In genomic region chr17:43529977-43530302, GRCh38 we compare ENCODE assay signal across 9 cellular contexts. TPM values are rescaled to one million over a fixed set of nuclear protein-coding genes. Genes with fewer than 3 reads are reported as not detected.
DNase-seq lines count a peak whose midpoint lies in the region; ATAC-seq and TF ChIP-seq lines count a peak whose summit lies in the region.
"Had no signal": no experiment of that assay in that cellular context is flagged by ENCODE, and none has a peak within 500 bp of the region (broad histone marks: within the 10 kb centered on the region; RNA-seq: fewer than 3 reads in every experiment).

No MANE protein-coding gene starts in this region.

- H3K4me1 ChIP-seq in BE2C: peaks cover 11% of the 10 kb centered on the region
- H3K4me1 ChIP-seq in ovary (ENCODE audit: insufficient read depth): peaks cover 8% of the 10 kb centered on the region
- H3K4me1 ChIP-seq in Peyer's patch: peaks cover 0 to 21% (median 0%) of the 10 kb centered on the region in 4 donors

- 33 to 42% (median 39%) methylated on average over 6 of the region's 6 CpGs for WGBS in ovary, 3 donors

- no peak for TF ChIP-seq POLR2A in ovary (IDR thresholded peaks at IDR 0.05)
- no peak for TF ChIP-seq POLR2A in Peyer's patch (IDR thresholded peaks at IDR 0.05)

- TF ChIP-seq EP300 in ovary (IDR thresholded peaks at IDR 0.05): no peak

- H3K9me3 ChIP-seq in BE2C (no peaks in the 10 kb centered on the region), ovary (no peaks in the 10 kb centered on the region), Peyer's patch (no peaks in the 10 kb centered on the region)

- H3K27me3 ChIP-seq in BE2C: no peaks in the 10 kb centered on the region
- no peaks in the 10 kb centered on the region for H3K27me3 ChIP-seq in ovary
- no peaks in the 10 kb centered on the region for H3K27me3 ChIP-seq in Peyer's patch

- TF ChIP-seq CTCF in BE2C (IDR thresholded peaks at IDR 0.05; ENCODE audit: low read depth, low read length) (no peak), fibroblast of villous mesenchyme (IDR thresholded peaks at IDR 0.05; ENCODE audit: insufficient read depth, low read depth, low read length) (no peak), ovary (IDR thresholded peaks at IDR 0.05) (no peak), Peyer's patch (IDR thresholded peaks at IDR 0.05) (no peak)

- DNase-seq in BE2C: no peak
- DNase-seq in fibroblast of villous mesenchyme (ENCODE audit: low read depth): no peak
- DNase-seq in ovary: peak in 4 of 5 donors; percentile 18 to 46 (median 40)
- DNase-seq in NCI-H82 treated with DMSO at 0.1 percent for 48 hours (lab: John Stamatoyannopoulos, UW; ENCODE audit: unreplicated experiment): no peak
- no peak for DNase-seq in Peyer's patch

- H3K27ac ChIP-seq in ovary: no peak overlapping the region
- H3K27ac ChIP-seq in Peyer's patch: peak overlapping the region in 1 of 4 donors; percentile 32

- intact Hi-C loops in ovary (cut with DNase I): loop anchor here in 1 of 4 donors (2.0 kb wide), 1 partner anchor 13 kb away; no protein-coding TSS in a partner anchor

- H3K4me3 ChIP-seq in BE2C (ENCODE audit: low read depth, low read length) (peak overlapping the region; percentile 6; the same call in 1 of the 2 replicates), fibroblast of villous mesenchyme (ENCODE audit: low read depth, low read length) (peak overlapping the region; percentile 45), ovary (no peak overlapping the region), Peyer's patch (no peak overlapping the region)

- ATAC-seq in SK-N-SH treated with all-trans-retinoic acid at 6 μM for 48 hours (peak; percentile 20; the same call in 2 of the 3 replicates), HG03469 (IDR thresholded peaks at IDR 0.05; ENCODE audit: unreplicated experiment) (no peak), GM18907 (IDR thresholded peaks at IDR 0.05; ENCODE audit: unreplicated experiment) (no peak)
- ATAC-seq: stimulated activated effector memory CD8-positive, alpha-beta T cell treated with anti-CD3 and anti-CD28 coated beads, Interleukin-12 subunit alpha, Interleukin-12 subunit beta, amount 100 ng/mL, for 72 hours had no signal

- H3K36me3 ChIP-seq in BE2C (peaks cover 12% of the 10 kb centered on the region), ovary (no peaks in the 10 kb centered on the region), Peyer's patch (peaks cover 0 to 31% (median 0%) of the 10 kb centered on the region in 3 donors)

TF ChIP-seq in SK-N-SH treated with all-trans-retinoic acid at 6 μM for 48 hours, 23 proteins besides CTCF, POLR2A, EP300 and RAD21:
- TF ChIP-seq OSR1 (CRISPR knock-in tag; IDR thresholded peaks at IDR 0.05) (no peak), ZFP30 (CRISPR knock-in tag; IDR thresholded peaks at IDR 0.05) (no peak), ZNF565 (CRISPR knock-in tag; conservative IDR thresholded peaks at IDR 0.05; ENCODE audit: low read depth) (no peak), RARB (CRISPR knock-in tag; IDR thresholded peaks at IDR 0.05) (no peak), ZC3H10 (CRISPR knock-in tag; IDR thresholded peaks at IDR 0.05) (no peak), CREB5 (CRISPR knock-in tag; IDR thresholded peaks at IDR 0.05; ENCODE audit: low read depth) (no peak), ARNTL (CRISPR knock-in tag; IDR thresholded peaks at IDR 0.05; ENCODE audit: borderline replicate concordance, low read depth) (no peak), ESRRG (CRISPR knock-in tag; IDR thresholded peaks at IDR 0.05) (no peak), ZFP3 (CRISPR knock-in tag; IDR thresholded peaks at IDR 0.05) (no peak), SNAI2 (CRISPR knock-in tag; IDR thresholded peaks at IDR 0.05) (no peak), TCF4 (CRISPR knock-in tag; IDR thresholded peaks at IDR 0.05; ENCODE audit: borderline replicate concordance) (no peak)

RNA-seq across cellular contexts. Expression of gene ETV4, which starts 16.2 kb away (rescaled TPM):
- polyA plus RNA-seq in BE2C (2012; ENCODE audit: insufficient read depth, insufficient read length, low read depth): 146 TPM
- 4.7 and 4.8 TPM in 2 replicates for total RNA-seq in fibroblast of villous mesenchyme
- total RNA-seq in ovary: 1 to 10 TPM in 3 of 7 donors, under 1 TPM in 3, not detected in 1; 0.25 to 5.3 (median 1.1) TPM
- under 1 TPM; 0.33 to 0.39 TPM for polyA plus RNA-seq in ovary
- total RNA-seq in Peyer's patch: 10 to 100 TPM in 2 of 4 donors, 1 to 10 TPM in 2; 3.0 to 20.2 (median 9.3) TPM

RNA-seq across cellular contexts. Expression of gene DHX8, which starts 46.2 kb away (rescaled TPM):
- 70.1 TPM for polyA plus RNA-seq in BE2C (2012; ENCODE audit: insufficient read depth, insufficient read length, low read depth)
- total RNA-seq in fibroblast of villous mesenchyme (44.1 and 47.5 TPM in 2 replicates), ovary (10 to 100 TPM; 15.9 to 55.1 (median 37.3) TPM), Peyer's patch (10 to 100 TPM; 48.9 to 60.4 (median 54.0) TPM)
- polyA plus RNA-seq in ovary: 10 to 100 TPM; 14.6 to 35.4 TPM

Comparison
In these comparisons a context has a peak if more than half of its experiments do, and no peak if none do; other contexts are left out.
1. DNase-seq: peak in ovary (4 of 5); none in BE2C (single experiment), fibroblast of villous mesenchyme (single experiment), NCI-H82 treated with DMSO at 0.1 percent for 48 hours (single experiment) and Peyer's patch (0 of 3).
2. H3K4me3 ChIP-seq: peak in BE2C (single experiment) and fibroblast of villous mesenchyme (single experiment); none in ovary (single experiment) and Peyer's patch (0 of 4).